In genomic region chr1:50976890-50977574, GRCh38 we compare ENCODE assay signal across 8 cellular contexts. TPM values are rescaled to one million over a fixed set of nuclear protein-coding genes. Genes with fewer than 3 reads are reported as not detected.
DNase-seq lines count a peak whose midpoint lies in the region; ATAC-seq and TF ChIP-seq lines count a peak whose summit lies in the region.

No MANE protein-coding gene starts in this region.

- H3K27me3 ChIP-seq in neuron (ENCODE audit: insufficient read depth, low read length) = peaks cover 47% of the 10 kb centered on the region

- H2AFZ ChIP-seq in neuron (ENCODE audit: low read depth, low read length) = peak overlapping the region; percentile 98

- peaks cover 57% of the 10 kb centered on the region for H3K27me3 Mint-ChIP-seq in activated CD8-positive, alpha-beta memory T cell treated with anti-CD3 and anti-CD28 coated beads, Interleukin-2, amount 10 ng/mL, durations not matched to agents 7 days and 5 days

- peaks cover 21% of the 10 kb centered on the region for H3K4me1 ChIP-seq in neuron (ENCODE audit: insufficient read depth, low read length)

- no peaks in the 10 kb centered on the region for H3K9me3 Mint-ChIP-seq in activated CD8-positive, alpha-beta memory T cell treated with anti-CD3 and anti-CD28 coated beads, Interleukin-2, amount 10 ng/mL, durations not matched to agents 7 days and 5 days (ENCODE audit: low read depth)

- TF ChIP-seq CTCF in fibroblast of villous mesenchyme (IDR thresholded peaks at IDR 0.05; ENCODE audit: insufficient read depth, low read depth, low read length) = no peak

- H3K9me3 ChIP-seq in neuron (ENCODE audit: low read length) = no peaks in the 10 kb centered on the region

- DNase-seq in C1 segment of cervical spinal cord (lab: John Stamatoyannopoulos, UW) (peak in 9 of 14 donors; percentile 11 to 66 (median 48)), NCI-H2196 treated with DMSO at 0.1 percent for 48 hours (lab: John Stamatoyannopoulos, UW; ENCODE audit: unreplicated experiment) (peak; percentile 59), fibroblast of villous mesenchyme (ENCODE audit: low read depth) (peak; percentile 37), AML-193 (lab: John Stamatoyannopoulos, UW) (no peak)
- peak; percentile 43 for DNase-seq in activated CD8-positive, alpha-beta memory T cell treated with anti-CD3 and anti-CD28 coated beads, Interleukin-2, amount 10 ng/mL, durations not matched to agents 7 days and 5 days

- peak overlapping the region; percentile 72 for H3K4me3 Mint-ChIP-seq in activated CD8-positive, alpha-beta memory T cell treated with anti-CD3 and anti-CD28 coated beads, Interleukin-2, amount 10 ng/mL, durations not matched to agents 7 days and 5 days

- H3K4me3 ChIP-seq in fibroblast of villous mesenchyme (ENCODE audit: low read depth, low read length) = peak overlapping the region; percentile 75
- H3K4me3 ChIP-seq in neuron (ENCODE audit: low read length) = peak overlapping the region; percentile 54

- CTCF ChIA-PET in activated CD8-positive, alpha-beta memory T cell treated with anti-CD3 and anti-CD28 coated beads, Interleukin-2, amount 10 ng/mL, durations not matched to agents 7 days and 5 days (lab: Charles Lee) = interaction anchor here (0.6 to 3.7 kb wide), 7 partner anchors 8 to 202 kb away, joined by 3 to 23 read pairs (median 6); partner anchors contain the start of genes CDKN2C and FAF1

- H3K4me1 Mint-ChIP-seq in activated CD8-positive, alpha-beta memory T cell treated with anti-CD3 and anti-CD28 coated beads, Interleukin-2, amount 10 ng/mL, durations not matched to agents 7 days and 5 days = peaks cover 24% of the 10 kb centered on the region

- no peaks in the 10 kb centered on the region for H3K36me3 ChIP-seq in neuron (ENCODE audit: insufficient read depth, low read length)

- ATAC-seq in GM18858 (IDR thresholded peaks at IDR 0.05; ENCODE audit: unreplicated experiment) = peak; percentile 41
- ATAC-seq in HG02973 (IDR thresholded peaks at IDR 0.05; ENCODE audit: unreplicated experiment) = peak; percentile 44
- ATAC-seq in activated CD8-positive, alpha-beta memory T cell treated with anti-CD3 and anti-CD28 coated beads, Interleukin-2, amount 10 ng/mL, durations not matched to agents 7 days and 5 days = peak; percentile 64

- H3K36me3 Mint-ChIP-seq in activated CD8-positive, alpha-beta memory T cell treated with anti-CD3 and anti-CD28 coated beads, Interleukin-2, amount 10 ng/mL, durations not matched to agents 7 days and 5 days = peaks cover 26% of the 10 kb centered on the region

- H3K27ac Mint-ChIP-seq in activated CD8-positive, alpha-beta memory T cell treated with anti-CD3 and anti-CD28 coated beads, Interleukin-2, amount 10 ng/mL, durations not matched to agents 7 days and 5 days = peak overlapping the region; percentile 68

RNA-seq across cellular contexts. Expression of gene CDKN2C, which starts 7.0 kb away (rescaled TPM):
- 10 to 100 TPM; 43.6 to 56.5 TPM for total RNA-seq in activated CD8-positive, alpha-beta memory T cell treated with anti-CD3 and anti-CD28 coated beads, Interleukin-2, amount 10 ng/mL, durations not matched to agents 7 days and 5 days
- total RNA-seq in fibroblast of villous mesenchyme = 18.0 and 19.0 TPM in 2 replicates

RNA-seq across cellular contexts. Expression of gene FAF1, which starts 17.0 kb away (rescaled TPM):
- 10 to 100 TPM; 84.4 to 94.4 TPM for total RNA-seq in activated CD8-positive, alpha-beta memory T cell treated with anti-CD3 and anti-CD28 coated beads, Interleukin-2, amount 10 ng/mL, durations not matched to agents 7 days and 5 days
- total RNA-seq in fibroblast of villous mesenchyme = 41.2 and 55.7 TPM in 2 replicates

Comparison
In these comparisons a context has a peak if more than half of its experiments do, and no peak if none do; other contexts are left out.
1. DNase-seq: peak in C1 segment of cervical spinal cord (9 of 14), NCI-H2196 treated with DMSO at 0.1 percent for 48 hours (single experiment), activated CD8-positive, alpha-beta memory T cell treated with anti-CD3 and anti-CD28 coated beads, Interleukin-2, amount 10 ng/mL, durations not matched to agents 7 days and 5 days (single experiment) and fibroblast of villous mesenchyme (single experiment); none in AML-193 (0 of 2).
2. Peak in every context shown above with its lines, with median percentiles within 50 percentile points of each other: ATAC-seq.